ENCODE assay signal across 19 cellular contexts in genomic region chr2:54461251-54461650, GRCh38. TPM values are rescaled to one million over a fixed set of nuclear protein-coding genes. Genes with fewer than 3 reads are reported as not detected.
DNase-seq lines count a peak whose midpoint lies in the region; ATAC-seq and TF ChIP-seq lines count a peak whose summit lies in the region.
"Had no signal": no experiment of that assay in that cellular context is flagged by ENCODE, and none has a peak within 500 bp of the region (broad histone marks: within the 10 kb centered on the region; RNA-seq: fewer than 3 reads in every experiment).

No MANE protein-coding gene starts in this region.

- peaks cover 66% of the 10 kb centered on the region for H3K4me1 Mint-ChIP-seq in brain

- peak overlapping the region; percentile 28 to 99 (median 73) for H3K4me3 Mint-ChIP-seq in brain
- H3K4me3 Mint-ChIP-seq: activated T-cell treated with anti-CD3 and anti-CD28 coated beads, Interleukin-2, amount 50 U/mL, for 4 hours; CD4-positive, alpha-beta T cell; endodermal cell; mesothelial cell of epicardium; stimulated activated naive CD8-positive, alpha-beta T cell treated with anti-CD3 and anti-CD28 coated beads, Interleukin-15, Interleukin-2, amounts not matched to agents 100 ng/mL and 50 ng/mL, for 24 hours had no signal

- peaks cover 0 to 2% (median 0%) of the 10 kb centered on the region in 5 experiments for H3K9me3 Mint-ChIP-seq in brain
- H3K9me3 Mint-ChIP-seq: activated T-cell treated with anti-CD3 and anti-CD28 coated beads, Interleukin-2, amount 50 U/mL, for 4 hours; CD4-positive, alpha-beta T cell; endodermal cell; stimulated activated naive CD8-positive, alpha-beta T cell treated with anti-CD3 and anti-CD28 coated beads, Interleukin-15, Interleukin-2, amounts not matched to agents 100 ng/mL and 50 ng/mL, for 24 hours had no signal

- H3K9me3 ChIP-seq in left ventricle myocardium inferior (replicated peaks) (no peaks in the 10 kb centered on the region), stomach smooth muscle (ENCODE audit: control insufficient read depth in 2 of 2, low read length in 2 of 2) (no peaks in the 10 kb centered on the region)

- TF ChIP-seq CTCF in brain (conservative IDR thresholded peaks at IDR 0.05), result no peak
- no peak for TF ChIP-seq CTCF in left ventricle myocardium inferior (IDR thresholded peaks at IDR 0.05; ENCODE audit: borderline replicate concordance)

- H3K27ac Mint-ChIP-seq in brain, result peak overlapping the region in 3 of 5 experiments; percentile 72 to 91 (median 73)
- H3K27ac Mint-ChIP-seq: CD4-positive, alpha-beta T cell; endodermal cell; stimulated activated naive CD8-positive, alpha-beta T cell treated with anti-CD3 and anti-CD28 coated beads, Interleukin-15, Interleukin-2, amounts not matched to agents 100 ng/mL and 50 ng/mL, for 24 hours had no signal

- peak overlapping the region; percentile 87 for H3K4me3 ChIP-seq in left ventricle myocardium inferior
- H3K4me3 ChIP-seq in stomach smooth muscle (ENCODE audit: low read length in 2 of 2), result no peak overlapping the region
- H3K4me3 ChIP-seq: SK-N-MC had no signal

- no peak for ATAC-seq in HG03175 (IDR thresholded peaks at IDR 0.05; ENCODE audit: unreplicated experiment)
- ATAC-seq: activated CD4-positive, CD25-positive, alpha-beta regulatory T cell treated with anti-CD3 and anti-CD28 coated beads, Interleukin-2, amount 50 U/mL, for 24 hours; activated T-cell treated with anti-CD3 and anti-CD28 coated beads, Interleukin-2, amount 50 U/mL, for 4 hours; HCT116 had no signal

- H3K27ac ChIP-seq in left ventricle myocardium inferior (replicated peaks), result peak overlapping the region; percentile 99
- peak overlapping the region; percentile 6 for H3K27ac ChIP-seq in stomach smooth muscle (ENCODE audit: low read length)
- H3K27ac ChIP-seq: SK-N-MC had no signal

- H3K27me3 Mint-ChIP-seq in brain, result peaks cover 8% of the 10 kb centered on the region

- H3K27me3 ChIP-seq in left ventricle myocardium inferior (ENCODE audit: low read depth), result no peaks in the 10 kb centered on the region
- H3K27me3 ChIP-seq in stomach smooth muscle (ENCODE audit: control insufficient read depth in 1 of 2, insufficient read depth in 2 of 2, low read length in 2 of 2), result no peaks in the 10 kb centered on the region

- H3K36me3 Mint-ChIP-seq in brain, result peaks cover 27% of the 10 kb centered on the region
- H3K36me3 Mint-ChIP-seq: mesothelial cell of epicardium had no signal

- H3K36me3 ChIP-seq in left ventricle myocardium inferior, result no peaks in the 10 kb centered on the region
- no peaks in the 10 kb centered on the region for H3K36me3 ChIP-seq in stomach smooth muscle (ENCODE audit: control insufficient read depth in 2 of 2, insufficient read depth in 2 of 2, low read length in 2 of 2)

- no peak overlapping the region for H3K9ac ChIP-seq in stomach smooth muscle (ENCODE audit: low read length in 2 of 2)

- DNase-seq in NCI-H1436 (lab: John Stamatoyannopoulos, UW) (peak; percentile 55), left ventricle myocardium inferior (no peak), NCI-H526 (lab: John Stamatoyannopoulos, UW) (no peak), SKM-1 treated with dmso at 0.1 percent for 144 hours (lab: John Stamatoyannopoulos, UW; ENCODE audit: unreplicated experiment) (no peak)
- DNase-seq: activated T-cell treated with anti-CD3 and anti-CD28 coated beads, Interleukin-2, amount 50 U/mL, for 4 hours; aorta; CD4-positive, alpha-beta T cell; endodermal cell; NCI-H1417 treated with DMSO at 0.1 percent for 48 hours; NK-92 treated with Interleukin-12 subunit alpha and Interleukin-12 subunit beta, amount 100 ng/mL, for 24 hours; posterior cingulate gyrus had no signal

- intact Hi-C loops in left ventricle myocardium inferior (cut with micrococcal nuclease), result no loop called here

- H3K4me1 ChIP-seq in left ventricle myocardium inferior, result peaks cover 99% of the 10 kb centered on the region
- peaks cover 26% of the 10 kb centered on the region for H3K4me1 ChIP-seq in stomach smooth muscle (ENCODE audit: control insufficient read depth, insufficient read depth, low read length)

RNA-seq across cellular contexts. Expression of gene SPTBN1, which starts 5.1 kb away (rescaled TPM):
- 128 TPM for polyA plus RNA-seq in brain (ENCODE audit: insufficient read depth, low read depth, low replicate concordance)
- total RNA-seq in left ventricle myocardium inferior, result 484 TPM
